8 cellular contexts compared by ENCODE assay signal in the genomic region with DNA sequence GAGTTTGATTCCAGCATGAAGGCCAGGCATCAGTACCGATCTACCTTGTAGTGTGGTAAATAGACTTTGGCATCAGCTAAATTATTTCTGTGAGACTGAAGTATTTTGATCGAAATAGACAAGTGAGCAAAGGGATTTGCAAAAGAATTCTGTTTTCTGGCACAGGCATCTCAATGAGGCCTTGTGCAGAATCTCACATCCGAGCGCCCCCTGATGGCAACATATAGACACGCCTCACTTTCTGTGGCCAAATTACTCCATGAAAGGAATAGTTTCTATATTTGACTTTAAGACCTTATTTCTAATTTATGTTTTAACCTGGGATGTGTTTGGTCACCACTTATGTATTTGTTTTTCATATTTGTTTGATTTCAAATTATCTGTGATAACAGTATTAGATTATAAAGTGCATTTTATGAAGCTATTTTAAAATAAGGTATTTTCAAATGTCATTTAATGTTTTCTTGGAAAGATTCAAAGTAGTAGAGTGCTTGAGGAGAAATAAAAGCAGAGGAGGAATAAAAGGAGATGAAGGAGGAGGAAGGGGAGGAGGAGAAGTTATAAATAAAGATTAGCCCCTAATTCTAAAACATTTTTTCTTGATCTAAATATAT.
DNase-seq lines count a peak whose midpoint lies in the region; ATAC-seq and TF ChIP-seq lines count a peak whose summit lies in the region.

No MANE protein-coding gene starts in this region.

- H3K4me3 Mint-ChIP-seq in activated CD4-positive, alpha-beta memory T cell treated with anti-CD3 and anti-CD28 coated beads for 36 hours, result no peak overlapping the region
- H3K4me3 Mint-ChIP-seq in activated CD4-positive, alpha-beta memory T cell treated with anti-CD3 and anti-CD28 coated beads, Interleukin-2, amount 10 ng/mL, durations not matched to agents 7 days and 5 days, result no peak overlapping the region

- H3K27ac Mint-ChIP-seq in activated CD4-positive, alpha-beta memory T cell treated with anti-CD3 and anti-CD28 coated beads for 36 hours, result no peak overlapping the region
- H3K27ac Mint-ChIP-seq in activated CD4-positive, alpha-beta memory T cell treated with anti-CD3 and anti-CD28 coated beads, Interleukin-2, amount 10 ng/mL, durations not matched to agents 7 days and 5 days, result no peak overlapping the region

- no peak for ATAC-seq in GM19324 (IDR thresholded peaks at IDR 0.05; ENCODE audit: low FRiP score, unreplicated experiment)
- ATAC-seq in HG03439 (IDR thresholded peaks at IDR 0.05; ENCODE audit: unreplicated experiment), result no peak

- no peaks in the 10 kb centered on the region for H3K9me3 Mint-ChIP-seq in activated CD4-positive, alpha-beta memory T cell treated with anti-CD3 and anti-CD28 coated beads for 36 hours
- no peaks in the 10 kb centered on the region for H3K9me3 Mint-ChIP-seq in activated CD4-positive, alpha-beta memory T cell treated with anti-CD3 and anti-CD28 coated beads, Interleukin-2, amount 10 ng/mL, durations not matched to agents 7 days and 5 days

- TF ChIP-seq CTCF in LNCaP clone FGC (IDR thresholded peaks at IDR 0.05; ENCODE audit: control insufficient read depth, extremely low read depth, insufficient read depth), result peak; percentile 72

- H3K27me3 Mint-ChIP-seq in activated CD4-positive, alpha-beta memory T cell treated with anti-CD3 and anti-CD28 coated beads for 36 hours, result no peaks in the 10 kb centered on the region
- no peaks in the 10 kb centered on the region for H3K27me3 Mint-ChIP-seq in activated CD4-positive, alpha-beta memory T cell treated with anti-CD3 and anti-CD28 coated beads, Interleukin-2, amount 10 ng/mL, durations not matched to agents 7 days and 5 days

- intact Hi-C loops in activated CD4-positive, alpha-beta memory T cell treated with anti-CD3 and anti-CD28 coated beads for 36 hours (cut with micrococcal nuclease), result no loop called here

- POLR2A ChIA-PET in activated CD4-positive, alpha-beta memory T cell treated with anti-CD3 and anti-CD28 coated beads for 36 hours (lab: Charles Lee), result no interaction called here
- POLR2A ChIA-PET in activated CD4-positive, alpha-beta memory T cell treated with anti-CD3 and anti-CD28 coated beads, Interleukin-2, amount 10 ng/mL, durations not matched to agents 7 days and 5 days (lab: Charles Lee), result no interaction called here

- no peaks in the 10 kb centered on the region for H3K36me3 Mint-ChIP-seq in activated CD4-positive, alpha-beta memory T cell treated with anti-CD3 and anti-CD28 coated beads for 36 hours
- H3K36me3 Mint-ChIP-seq in activated CD4-positive, alpha-beta memory T cell treated with anti-CD3 and anti-CD28 coated beads, Interleukin-2, amount 10 ng/mL, durations not matched to agents 7 days and 5 days (ENCODE audit: low read depth), result no peaks in the 10 kb centered on the region

- DNase-seq in activated CD4-positive, alpha-beta memory T cell treated with anti-CD3 and anti-CD28 coated beads for 36 hours, result peak; percentile 9
- no peak for DNase-seq in activated CD4-positive, alpha-beta memory T cell treated with anti-CD3 and anti-CD28 coated beads, Interleukin-2, amount 10 ng/mL, durations not matched to agents 7 days and 5 days
- DNase-seq in LNCaP clone FGC (ENCODE audit: low read depth) (peak; percentile 13), amniotic epithelial cell (ENCODE audit: low read depth) (peak; percentile 53), kidney tubule cell (ENCODE audit: low spot score) (peak; percentile 42), GF-D8 (lab: John Stamatoyannopoulos, UW) (no peak)

- CTCF ChIA-PET in activated CD4-positive, alpha-beta memory T cell treated with anti-CD3 and anti-CD28 coated beads for 36 hours (lab: Charles Lee), result no interaction called here
- CTCF ChIA-PET in activated CD4-positive, alpha-beta memory T cell treated with anti-CD3 and anti-CD28 coated beads, Interleukin-2, amount 10 ng/mL, durations not matched to agents 7 days and 5 days (lab: Charles Lee), result interaction anchor here (1.1 kb wide), 1 partner anchor 30 kb away, joined by 3 read pairs; no protein-coding TSS in a partner anchor

- H3K4me3 ChIP-seq in LNCaP clone FGC (ENCODE audit: low read depth, low read length), result no peak overlapping the region

- H3K4me1 Mint-ChIP-seq in activated CD4-positive, alpha-beta memory T cell treated with anti-CD3 and anti-CD28 coated beads for 36 hours (ENCODE audit: low read depth), result no peaks in the 10 kb centered on the region
- no peaks in the 10 kb centered on the region for H3K4me1 Mint-ChIP-seq in activated CD4-positive, alpha-beta memory T cell treated with anti-CD3 and anti-CD28 coated beads, Interleukin-2, amount 10 ng/mL, durations not matched to agents 7 days and 5 days

Comparison
In these comparisons a context has a peak if more than half of its experiments do, and no peak if none do; other contexts are left out.
1. DNase-seq: peak in activated CD4-positive, alpha-beta memory T cell treated with anti-CD3 and anti-CD28 coated beads for 36 hours (single experiment), LNCaP clone FGC (single experiment), amniotic epithelial cell (single experiment) and kidney tubule cell (single experiment); none in activated CD4-positive, alpha-beta memory T cell treated with anti-CD3 and anti-CD28 coated beads, Interleukin-2, amount 10 ng/mL, durations not matched to agents 7 days and 5 days (single experiment) and GF-D8 (single experiment).